Comparison of ENCODE assay signal across 40 cellular contexts in the genomic region with DNA sequence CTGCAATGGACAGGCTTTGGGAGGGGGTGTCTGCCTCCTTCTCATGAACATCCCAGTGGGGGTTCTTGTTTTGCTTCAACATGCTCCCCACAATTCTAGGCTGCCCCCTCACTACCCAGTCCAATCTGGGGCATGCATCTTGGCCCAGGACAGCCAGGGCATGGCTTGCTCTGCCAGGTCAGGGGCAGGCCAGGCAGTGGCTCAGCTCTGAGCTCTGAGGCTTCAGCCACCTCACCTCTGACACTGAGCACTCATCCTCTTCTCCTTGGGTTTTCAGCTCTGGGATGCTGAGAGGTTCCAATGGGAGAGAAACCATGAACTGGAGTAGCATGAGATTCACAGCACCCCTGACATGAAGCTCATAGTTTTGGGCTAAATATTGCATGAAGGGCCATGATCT. TPM values are rescaled to one million over a fixed set of nuclear protein-coding genes. Genes with fewer than 3 reads are reported as not detected.
"Had no signal": no experiment of that assay in that cellular context is flagged by ENCODE, and none has a peak within 500 bp of the region (broad histone marks: within the 10 kb centered on the region; RNA-seq: fewer than 3 reads in every experiment).

No MANE protein-coding gene starts in this region.

- ATAC-seq: activated CD8-positive, alpha-beta T cell treated with anti-CD3 and anti-CD28 coated beads for 36 hours; activated naive CD4-positive, alpha-beta T cell treated with anti-CD3 and anti-CD28 coated beads, Interleukin-2, amount 50 U/mL, for 72 hours; activated T-cell treated with anti-CD3 and anti-CD28 coated beads, Interleukin-2, amount 50 U/mL, for 4 hours; activated T-cell treated with anti-CD3 and anti-CD28 coated beads, Interleukin-2, amount 50 U/mL, for 72 hours; activated T-helper 17 cell treated with anti-CD3 and anti-CD28 coated beads, Interleukin-2, amount 50 U/mL, for 72 hours; body of pancreas had no signal

- H3K36me3 ChIP-seq: adrenal gland, brain microvascular endothelial cell, breast epithelium had no signal

- H3K27me3 ChIP-seq: adrenal gland, body of pancreas, brain microvascular endothelial cell had no signal

- H3K9me3 Mint-ChIP-seq: activated B cell treated with CpG ODN at 0.5 μM for 24 hours; activated CD4-positive, alpha-beta memory T cell treated with anti-CD3 and anti-CD28 coated beads for 36 hours; activated CD4-positive, alpha-beta T cell treated with anti-CD3 and anti-CD28 coated beads, Interleukin-2, amount 10 ng/mL, durations not matched to agents 24 days and 14 days; activated CD8-positive, alpha-beta T cell treated with anti-CD3 and anti-CD28 coated beads for 36 hours; activated naive CD4-positive, alpha-beta T cell treated with anti-CD3 and anti-CD28 coated beads for 36 hours; activated naive CD4-positive, alpha-beta T cell treated with anti-CD3 and anti-CD28 coated beads, Interleukin-2, amount 50 U/mL, for 72 hours; activated naive CD8-positive, alpha-beta T cell treated with anti-CD3 and anti-CD28 coated beads for 36 hours; activated T-cell treated with anti-CD3 and anti-CD28 coated beads, Interleukin-2, amount 50 U/mL, for 4 hours; activated T-cell treated with anti-CD3 and anti-CD28 coated beads, Interleukin-2, amount 50 U/mL, for 72 hours; activated T-helper 1 cell treated with anti-CD3 and anti-CD28 coated beads, Interleukin-12 subunit alpha, Interleukin-12 subunit beta, Interleukin-2, Interleukin-4 antibody, amounts not matched to agents 30 ng/mL and 10 ng/mL and 1 ng/mL, durations not matched to agents 14 hours and 24 hours and 36 hours; activated T-helper 17 cell treated with anti-CD3 and anti-CD28 coated beads, Interleukin-2, amount 50 U/mL, for 72 hours; central memory CD8-positive, alpha-beta T cell; T-helper 1 cell treated with Interleukin-12 subunit alpha and Interleukin-12 subunit beta and Interleukin-4 antibody, amounts not matched to agents 30 μg/mL and 1 μg/mL, for 36 hours; T-helper 2 cell treated with Interferon-gamma antibody and Interleukin-4, amounts not matched to agents 5 μg/mL and 100 μg/mL, for 36 hours had no signal

- H3K4me3 ChIP-seq: adrenal gland, body of pancreas, breast epithelium had no signal

- H3K27ac Mint-ChIP-seq: activated B cell treated with CpG ODN at 0.5 μM for 24 hours; activated CD4-positive, alpha-beta memory T cell treated with anti-CD3 and anti-CD28 coated beads for 36 hours; activated CD4-positive, alpha-beta T cell treated with anti-CD3 and anti-CD28 coated beads, Interleukin-2, amount 10 ng/mL, durations not matched to agents 24 days and 14 days; activated CD8-positive, alpha-beta T cell treated with anti-CD3 and anti-CD28 coated beads for 36 hours; activated naive CD4-positive, alpha-beta T cell treated with anti-CD3 and anti-CD28 coated beads for 36 hours; activated naive CD4-positive, alpha-beta T cell treated with anti-CD3 and anti-CD28 coated beads, Interleukin-2, amount 50 U/mL, for 72 hours; activated naive CD8-positive, alpha-beta T cell treated with anti-CD3 and anti-CD28 coated beads for 36 hours; activated T-cell treated with anti-CD3 and anti-CD28 coated beads, Interleukin-2, amount 50 U/mL, for 72 hours; activated T-helper 1 cell treated with anti-CD3 and anti-CD28 coated beads, Interleukin-12 subunit alpha, Interleukin-12 subunit beta, Interleukin-2, Interleukin-4 antibody, amounts not matched to agents 30 ng/mL and 10 ng/mL and 1 ng/mL, durations not matched to agents 14 hours and 24 hours and 36 hours; activated T-helper 17 cell treated with anti-CD3 and anti-CD28 coated beads, Interleukin-2, amount 50 U/mL, for 72 hours; T-helper 1 cell treated with Interleukin-12 subunit alpha and Interleukin-12 subunit beta and Interleukin-4 antibody, amounts not matched to agents 30 μg/mL and 1 μg/mL, for 36 hours; T-helper 2 cell treated with Interferon-gamma antibody and Interleukin-4, amounts not matched to agents 5 μg/mL and 100 μg/mL, for 36 hours had no signal

- H3K36me3 Mint-ChIP-seq: activated CD4-positive, alpha-beta memory T cell treated with anti-CD3 and anti-CD28 coated beads for 36 hours; activated naive CD4-positive, alpha-beta T cell treated with anti-CD3 and anti-CD28 coated beads, Interleukin-2, amount 50 U/mL, for 72 hours; activated naive CD8-positive, alpha-beta T cell treated with anti-CD3 and anti-CD28 coated beads for 36 hours had no signal

- H3K27ac ChIP-seq: adrenal gland, body of pancreas, brain microvascular endothelial cell, breast epithelium, VCaP had no signal

- DNase-seq: activated B cell treated with CpG ODN at 0.5 μM for 24 hours; activated CD4-positive, alpha-beta memory T cell treated with anti-CD3 and anti-CD28 coated beads for 36 hours; activated CD4-positive, alpha-beta T cell treated with anti-CD3 and anti-CD28 coated beads for 4 hours; activated CD4-positive, alpha-beta T cell treated with anti-CD3 and anti-CD28 coated beads, Interleukin-2, amount 10 ng/mL, durations not matched to agents 24 days and 14 days; activated CD4-positive, alpha-beta T cell treated with anti-CD3 and anti-CD28 coated beads, Interleukin-2, amount 50 U/mL, for 1 hour; activated CD4-positive, alpha-beta T cell treated with anti-CD3 and anti-CD28 coated beads, Interleukin-2, amount 50 U/mL, for 4 hours; activated CD4-positive, CD25-positive, alpha-beta regulatory T cell treated with anti-CD3 and anti-CD28 coated beads, Interleukin-2, amount 50 U/mL, for 72 hours; activated CD8-positive, alpha-beta memory T cell treated with anti-CD3 and anti-CD28 coated beads, Interleukin-2, amount 50 U/mL, for 4 hours; activated CD8-positive, alpha-beta T cell treated with anti-CD3 and anti-CD28 coated beads for 36 hours; activated effector memory CD4-positive, alpha-beta T cell treated with anti-CD3 and anti-CD28 coated beads, Interleukin-2, amount 50 U/mL, for 16 hours; activated gamma-delta T cell treated with Interleukin-2 at 50 U/mL for 16 hours; activated naive CD4-positive, alpha-beta T cell; activated naive CD4-positive, alpha-beta T cell treated with anti-CD3 and anti-CD28 coated beads for 36 hours; activated naive CD4-positive, alpha-beta T cell treated with anti-CD3 and anti-CD28 coated beads, Interleukin-2, amount 50 U/mL, for 16 hours; activated naive CD8-positive, alpha-beta T cell treated with anti-CD3 and anti-CD28 coated beads for 36 hours; activated T-cell treated with anti-CD3 and anti-CD28 coated beads for 4 hours; activated T-cell treated with anti-CD3 and anti-CD28 coated beads, Interleukin-2, amount 50 U/mL, for 1 hour; activated T-cell treated with anti-CD3 and anti-CD28 coated beads, Interleukin-2, amount 50 U/mL, for 4 hours; activated T-cell treated with anti-CD3 and anti-CD28 coated beads, Interleukin-2, amount 50 U/mL, for 72 hours; adrenal gland; amniotic stem cell; aorta; body of pancreas; brain microvascular endothelial cell; caudate nucleus; cerebellar nuclear complex; T-helper 1 cell; T-helper 2 cell; T-helper 9 cell had no signal

- H3K9me3 ChIP-seq: adrenal gland, body of pancreas, breast epithelium had no signal

- H3K4me1 ChIP-seq: adrenal gland, body of pancreas, breast epithelium had no signal

- H3K4me3 Mint-ChIP-seq: activated B cell treated with CpG ODN at 0.5 μM for 24 hours; activated CD4-positive, alpha-beta memory T cell treated with anti-CD3 and anti-CD28 coated beads for 36 hours; activated CD4-positive, alpha-beta T cell treated with anti-CD3 and anti-CD28 coated beads, Interleukin-2, amount 10 ng/mL, durations not matched to agents 24 days and 14 days; activated CD8-positive, alpha-beta T cell treated with anti-CD3 and anti-CD28 coated beads for 36 hours; activated naive CD4-positive, alpha-beta T cell treated with anti-CD3 and anti-CD28 coated beads for 36 hours; activated naive CD8-positive, alpha-beta T cell treated with anti-CD3 and anti-CD28 coated beads for 36 hours; activated T-cell treated with anti-CD3 and anti-CD28 coated beads, Interleukin-2, amount 50 U/mL, for 4 hours; activated T-cell treated with anti-CD3 and anti-CD28 coated beads, Interleukin-2, amount 50 U/mL, for 72 hours; activated T-helper 1 cell treated with anti-CD3 and anti-CD28 coated beads, Interleukin-12 subunit alpha, Interleukin-12 subunit beta, Interleukin-2, Interleukin-4 antibody, amounts not matched to agents 30 ng/mL and 10 ng/mL and 1 ng/mL, durations not matched to agents 14 hours and 24 hours and 36 hours; activated T-helper 17 cell treated with anti-CD3 and anti-CD28 coated beads, Interleukin-2, amount 50 U/mL, for 72 hours; central memory CD8-positive, alpha-beta T cell; T-helper 1 cell treated with Interleukin-12 subunit alpha and Interleukin-12 subunit beta and Interleukin-4 antibody, amounts not matched to agents 30 μg/mL and 1 μg/mL, for 36 hours; T-helper 2 cell treated with Interferon-gamma antibody and Interleukin-4, amounts not matched to agents 5 μg/mL and 100 μg/mL, for 36 hours had no signal

- H3K4me1 Mint-ChIP-seq: activated B cell treated with CpG ODN at 0.5 μM for 24 hours; activated CD4-positive, alpha-beta T cell treated with anti-CD3 and anti-CD28 coated beads, Interleukin-2, amount 10 ng/mL, durations not matched to agents 24 days and 14 days; activated naive CD8-positive, alpha-beta T cell treated with anti-CD3 and anti-CD28 coated beads for 36 hours; activated T-helper 17 cell treated with anti-CD3 and anti-CD28 coated beads, Interleukin-2, amount 50 U/mL, for 72 hours; central memory CD8-positive, alpha-beta T cell had no signal

RNA-seq across cellular contexts. Expression of a gene that starts 11.8 kb away (rescaled TPM):
- total RNA-seq: activated B cell treated with CpG ODN at 0.5 μM for 24 hours; activated CD4-positive, alpha-beta memory T cell treated with anti-CD3 and anti-CD28 coated beads for 36 hours; activated CD4-positive, alpha-beta T cell treated with anti-CD3 and anti-CD28 coated beads, Interleukin-2, amount 10 ng/mL, durations not matched to agents 24 days and 14 days; activated CD8-positive, alpha-beta memory T cell treated with anti-CD3 and anti-CD28 coated beads for 36 hours; activated CD8-positive, alpha-beta T cell treated with anti-CD3 and anti-CD28 coated beads for 36 hours; activated naive CD4-positive, alpha-beta T cell treated with anti-CD3 and anti-CD28 coated beads for 36 hours; activated naive CD4-positive, alpha-beta T cell treated with anti-CD3 and anti-CD28 coated beads, Interleukin-2, amount 50 U/mL, for 72 hours; activated naive CD8-positive, alpha-beta T cell treated with anti-CD3 and anti-CD28 coated beads for 36 hours; activated T-cell treated with anti-CD3 and anti-CD28 coated beads, Interleukin-2, amount 50 U/mL, for 4 hours; activated T-cell treated with anti-CD3 and anti-CD28 coated beads, Interleukin-2, amount 50 U/mL, for 72 hours; activated T-helper 1 cell treated with anti-CD3 and anti-CD28 coated beads, Interleukin-12 subunit alpha, Interleukin-12 subunit beta, Interleukin-2, Interleukin-4 antibody, amounts not matched to agents 30 ng/mL and 10 ng/mL and 1 ng/mL, durations not matched to agents 14 hours and 24 hours and 36 hours; activated T-helper 17 cell treated with anti-CD3 and anti-CD28 coated beads, Interleukin-2, amount 50 U/mL, for 72 hours; adrenal gland; astrocyte; chondrocyte had no signal
- polyA plus RNA-seq: adrenal gland, aorta had no signal

RNA-seq across cellular contexts. Expression of a gene that starts 49.3 kb away (rescaled TPM):
- total RNA-seq: activated B cell treated with CpG ODN at 0.5 μM for 24 hours; activated CD8-positive, alpha-beta T cell treated with anti-CD3 and anti-CD28 coated beads for 36 hours; activated naive CD4-positive, alpha-beta T cell treated with anti-CD3 and anti-CD28 coated beads for 36 hours; activated naive CD8-positive, alpha-beta T cell treated with anti-CD3 and anti-CD28 coated beads for 36 hours; adrenal gland; aorta; astrocyte; body of pancreas; breast epithelium; chondrocyte had no signal
- polyA plus RNA-seq: adrenal gland, aorta had no signal
